In genomic region chr1:20179369-20180172, GRCh38 we compare ENCODE assay signal across 2 cellular contexts.
TF ChIP-seq lines count a peak whose summit lies in the region.

No MANE protein-coding gene starts in this region.

TF ChIP-seq in HEK293, 187 proteins besides CTCF, POLR2A, EP300 and RAD21:
- TF ChIP-seq ZNF677 (tag by site-specific recombination; IDR thresholded peaks at IDR 0.05) (no peak), ZFHX2 (tag by site-specific recombination; conservative IDR thresholded peaks at IDR 0.05) (no peak), ZSCAN4 (tag by site-specific recombination; IDR thresholded peaks at IDR 0.05) (peak; percentile 56; the same call in 1 of the 2 replicates), ZNF394 (tag by site-specific recombination; IDR thresholded peaks at IDR 0.05; ENCODE audit: borderline replicate concordance) (peak; percentile 98), ZNF600 (tag by site-specific recombination; IDR thresholded peaks at IDR 0.05) (no peak)
TF ChIP-seq in HEK293: peak in this region for 2.

TF ChIP-seq in K562, 482 proteins besides CTCF, POLR2A, EP300 and RAD21 (continues in another document):
- TF ChIP-seq FOXM1 (IDR thresholded peaks at IDR 0.05; ENCODE audit: low read depth) (no peak), FOXM1 (CRISPR knock-in tag; IDR thresholded peaks at IDR 0.05; ENCODE audit: low read depth) (no peak), BCOR (IDR thresholded peaks at IDR 0.05) (0 out of 2 replicates have a peak, but pooled peaks have one; percentile 17), CSDE1 (IDR thresholded peaks at IDR 0.05) (no peak), ARHGAP35 (IDR thresholded peaks at IDR 0.05; ENCODE audit: partially characterized antibody) (peak; percentile 4), TCF15 (CRISPR knock-in tag; IDR thresholded peaks at IDR 0.05) (no peak), FOXA3 (CRISPR knock-in tag; conservative IDR thresholded peaks at IDR 0.05 in 1 of 2, IDR thresholded peaks at IDR 0.05 in 1 of 2) (peak in 1 of 2 experiments; percentile 49; a peak in 1 of 4 replicates), ZNF507 (tag; conservative IDR thresholded peaks at IDR 0.05) (no peak), HLTF (IDR thresholded peaks at IDR 0.05) (0 out of 2 replicates have a peak, but pooled peaks have one; percentile 67), ZNF444 (CRISPR knock-in tag; IDR thresholded peaks at IDR 0.05) (no peak), PHF20 (IDR thresholded peaks at IDR 0.05; ENCODE audit: partially characterized antibody) (peak; percentile 22), LARP7 (IDR thresholded peaks at IDR 0.05) (0 out of 2 replicates have a peak, but pooled peaks have one; percentile 49), STAT5B (CRISPR knock-in tag; IDR thresholded peaks at IDR 0.05) (no peak), ZNF512 (tag; IDR thresholded peaks at IDR 0.05) (peak; percentile 57; the same call in 1 of the 2 replicates), U2AF1 (optimal IDR thresholded peaks at IDR 0.05; ENCODE audit: low read depth, low read length) (no peak), ELF4 (CRISPR knock-in tag; IDR thresholded peaks at IDR 0.05) (peak; percentile 39; the same call in 1 of the 2 replicates), ZNF316 (IDR thresholded peaks at IDR 0.05) (peak; percentile 40; the same call in 1 of the 2 replicates), DPF2 (IDR thresholded peaks at IDR 0.05) (0 out of 2 replicates have a peak, but pooled peaks have one; percentile 51), CHD7 (IDR thresholded peaks at IDR 0.05; ENCODE audit: low read depth, low read length) (no peak), ID3 (CRISPR knock-in tag; IDR thresholded peaks at IDR 0.05) (no peak), ID3 (tag; IDR thresholded peaks at IDR 0.05) (no peak), NUFIP1 (IDR thresholded peaks at IDR 0.05; ENCODE audit: partially characterized antibody) (no peak), MYBL2 (IDR thresholded peaks at IDR 0.05; ENCODE audit: low read depth) (no peak), MYBL2 (CRISPR knock-in tag; IDR thresholded peaks at IDR 0.05; ENCODE audit: borderline replicate concordance) (0 out of 2 replicates have a peak, but pooled peaks have one; percentile 70), ARNT (IDR thresholded peaks at IDR 0.05) (peak in 1 of 2 experiments; percentile 70; a peak in 1 of 4 replicates), SNIP1 (IDR thresholded peaks at IDR 0.05; ENCODE audit: low read depth) (0 out of 2 replicates have a peak, but pooled peaks have one; percentile 30), ZNF253 (CRISPR knock-in tag; conservative IDR thresholded peaks at IDR 0.05) (no peak), ZNF143 (CRISPR knock-in tag; IDR thresholded peaks at IDR 0.05) (0 out of 2 replicates have a peak, but pooled peaks have one; percentile 17), TOE1 (IDR thresholded peaks at IDR 0.05; ENCODE audit: borderline replicate concordance) (0 out of 2 replicates have a peak, but pooled peaks have one; percentile 49), TOE1 (CRISPR knock-in tag; IDR thresholded peaks at IDR 0.05; ENCODE audit: borderline replicate concordance, low read depth) (no peak), THRB (CRISPR knock-in tag; conservative IDR thresholded peaks at IDR 0.05) (peak; percentile 35; the same call in 1 of the 2 replicates), NBN (IDR thresholded peaks at IDR 0.05; ENCODE audit: low read depth) (peak; percentile 48; the same call in 1 of the 2 replicates), MIER1 (IDR thresholded peaks at IDR 0.05; ENCODE audit: low read depth) (0 out of 2 replicates have a peak, but pooled peaks have one; percentile 32), SMARCA5 (IDR thresholded peaks at IDR 0.05) (0 out of 2 replicates have a peak, but pooled peaks have one; percentile 15), ZNF224 (CRISPR knock-in tag; IDR thresholded peaks at IDR 0.05) (no peak), ZBTB5 (IDR thresholded peaks at IDR 0.05) (no peak; the same call in 1 of the 2 replicates), MEIS2 (IDR thresholded peaks at IDR 0.05; ENCODE audit: partially characterized antibody) (no peak), ETV1 (tag; conservative IDR thresholded peaks at IDR 0.05; ENCODE audit: low read depth) (no peak)
- TF ChIP-seq, protein P1, sequence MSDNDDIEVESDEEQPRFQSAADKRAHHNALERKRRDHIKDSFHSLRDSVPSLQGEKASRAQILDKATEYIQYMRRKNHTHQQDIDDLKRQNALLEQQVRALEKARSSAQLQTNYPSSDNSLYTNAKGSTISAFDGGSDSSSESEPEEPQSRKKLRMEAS (CRISPR knock-in tag; IDR thresholded peaks at IDR 0.05), result no peak
- TF ChIP-seq, protein P2, sequence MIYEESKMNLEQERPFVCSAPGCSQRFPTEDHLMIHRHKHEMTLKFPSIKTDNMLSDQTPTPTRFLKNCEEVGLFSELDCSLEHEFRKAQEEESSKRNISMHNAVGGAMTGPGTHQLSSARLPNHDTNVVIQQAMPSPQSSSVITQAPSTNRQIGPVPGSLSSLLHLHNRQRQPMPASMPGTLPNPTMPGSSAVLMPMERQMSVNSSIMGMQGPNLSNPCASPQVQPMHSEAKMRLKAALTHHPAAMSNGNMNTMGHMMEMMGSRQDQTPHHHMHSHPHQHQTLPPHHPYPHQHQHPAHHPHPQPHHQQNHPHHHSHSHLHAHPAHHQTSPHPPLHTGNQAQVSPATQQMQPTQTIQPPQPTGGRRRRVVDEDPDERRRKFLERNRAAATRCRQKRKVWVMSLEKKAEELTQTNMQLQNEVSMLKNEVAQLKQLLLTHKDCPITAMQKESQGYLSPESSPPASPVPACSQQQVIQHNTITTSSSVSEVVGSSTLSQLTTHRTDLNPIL (CRISPR knock-in tag; IDR thresholded peaks at IDR 0.05), result no peak
- TF ChIP-seq, protein P3, sequence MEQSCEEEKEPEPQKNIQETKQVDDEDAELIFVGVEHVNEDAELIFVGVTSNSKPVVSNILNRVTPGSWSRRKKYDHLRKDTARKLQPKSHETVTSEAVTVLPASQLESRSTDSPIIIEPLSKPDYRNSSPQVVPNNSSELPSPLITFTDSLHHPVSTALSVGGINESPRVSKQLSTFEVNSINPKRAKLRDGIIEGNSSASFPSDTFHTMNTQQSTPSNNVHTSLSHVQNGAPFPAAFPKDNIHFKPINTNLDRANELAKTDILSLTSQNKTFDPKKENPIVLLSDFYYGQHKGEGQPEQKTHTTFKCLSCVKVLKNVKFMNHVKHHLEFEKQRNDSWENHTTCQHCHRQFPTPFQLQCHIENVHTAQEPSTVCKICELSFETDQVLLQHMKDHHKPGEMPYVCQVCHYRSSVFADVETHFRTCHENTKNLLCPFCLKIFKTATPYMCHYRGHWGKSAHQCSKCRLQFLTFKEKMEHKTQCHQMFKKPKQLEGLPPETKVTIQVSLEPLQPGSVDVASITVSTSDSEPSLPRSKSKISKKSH (CRISPR knock-in tag; IDR thresholded peaks at IDR 0.05), result no peak
